ENCODE assay signal across 20 cellular contexts in the genomic region with DNA sequence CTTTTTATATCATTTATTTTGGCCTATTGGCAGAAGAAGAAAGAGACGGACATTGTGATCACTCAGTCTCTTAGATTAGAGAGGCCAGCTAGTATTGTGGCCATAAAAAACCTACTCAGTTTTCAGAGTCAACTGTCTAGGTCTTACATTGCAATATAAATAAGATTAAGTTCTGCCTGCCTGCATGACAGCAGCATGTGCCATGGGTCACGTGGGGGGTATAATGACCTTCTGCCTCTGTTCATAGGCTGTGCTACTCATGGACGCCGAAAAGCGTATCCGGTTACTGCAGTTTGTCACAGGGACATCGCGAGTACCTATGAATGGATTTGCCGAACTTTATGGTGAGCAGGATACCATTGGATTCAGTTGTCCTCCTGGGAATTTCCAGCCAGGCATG.
"Had no signal": no experiment of that assay in that cellular context is flagged by ENCODE, and none has a peak within 500 bp of the region (broad histone marks: within the 10 kb centered on the region; RNA-seq: fewer than 3 reads in every experiment).

No MANE protein-coding gene starts in this region.

- H3K9me3 ChIP-seq: mucosa of descending colon, ovary, tibial artery, vagina had no signal

- H3K4me1 Mint-ChIP-seq: activated CD4-positive, alpha-beta T cell treated with anti-CD3 and anti-CD28 coated beads for 36 hours; activated naive CD8-positive, alpha-beta T cell treated with anti-CD3 and anti-CD28 coated beads for 36 hours; memory B cell had no signal

- H3K36me3 ChIP-seq: ovary, vagina had no signal

- DNase-seq: activated CD4-positive, alpha-beta T cell treated with anti-CD3 and anti-CD28 coated beads for 36 hours; activated CD4-positive, alpha-beta T cell treated with anti-CD3 and anti-CD28 coated beads, Interleukin-2, amount 50 U/mL, for 48 hours; activated naive CD4-positive, alpha-beta T cell; activated naive CD8-positive, alpha-beta T cell treated with anti-CD3 and anti-CD28 coated beads for 36 hours; amniotic stem cell; dorsolateral prefrontal cortex; foreskin fibroblast; mucosa of descending colon; naive thymus-derived CD4-positive, alpha-beta T cell; ovary; stimulated activated CD4-positive, alpha-beta T cell treated with anti-CD3 and anti-CD28 coated beads, Interleukin-12 subunit alpha, Interleukin-12 subunit beta, amount 100 ng/mL, for 4 hours; stimulated activated CD4-positive, alpha-beta T cell treated with anti-CD3 and anti-CD28 coated beads, Interleukin-1b, Interleukin-23, amount 100 ng/mL, for 48 hours; stimulated activated naive CD4-positive, alpha-beta T cell treated with Interleukin-2 at 50 U/mL for 16 hours; substantia nigra; SW 1271; tibial artery had no signal

- H3K9me3 Mint-ChIP-seq: activated naive CD8-positive, alpha-beta T cell treated with anti-CD3 and anti-CD28 coated beads for 36 hours; memory B cell; naive thymus-derived CD4-positive, alpha-beta T cell; WTC11 had no signal

- H3K4me3 ChIP-seq: dorsolateral prefrontal cortex, mucosa of descending colon, ovary, tibial artery, vagina had no signal

- H3K4me1 ChIP-seq: tibial artery had no signal

- H3K36me3 Mint-ChIP-seq: activated naive CD8-positive, alpha-beta T cell treated with anti-CD3 and anti-CD28 coated beads for 36 hours had no signal

- ATAC-seq: activated CD4-positive, alpha-beta T cell treated with anti-CD3 and anti-CD28 coated beads for 36 hours; mucosa of descending colon; naive thymus-derived CD4-positive, alpha-beta T cell; WTC11 had no signal

- H3K27me3 Mint-ChIP-seq: activated CD4-positive, alpha-beta T cell treated with anti-CD3 and anti-CD28 coated beads for 36 hours; activated naive CD8-positive, alpha-beta T cell treated with anti-CD3 and anti-CD28 coated beads for 36 hours; memory B cell; naive thymus-derived CD4-positive, alpha-beta T cell had no signal

- H3K4me3 Mint-ChIP-seq: activated CD4-positive, alpha-beta T cell treated with anti-CD3 and anti-CD28 coated beads for 36 hours; activated naive CD8-positive, alpha-beta T cell treated with anti-CD3 and anti-CD28 coated beads for 36 hours; memory B cell; naive thymus-derived CD4-positive, alpha-beta T cell; WTC11 had no signal

- H3K27me3 ChIP-seq: dorsolateral prefrontal cortex, ovary, tibial artery, vagina had no signal

- H3K27ac Mint-ChIP-seq: activated CD4-positive, alpha-beta T cell treated with anti-CD3 and anti-CD28 coated beads for 36 hours; activated naive CD8-positive, alpha-beta T cell treated with anti-CD3 and anti-CD28 coated beads for 36 hours; memory B cell; naive thymus-derived CD4-positive, alpha-beta T cell; WTC11 had no signal

- H3K27ac ChIP-seq: epithelial cell of prostate, ovary, tibial artery, vagina had no signal
